8 cellular contexts compared by ENCODE assay signal in the genomic region with DNA sequence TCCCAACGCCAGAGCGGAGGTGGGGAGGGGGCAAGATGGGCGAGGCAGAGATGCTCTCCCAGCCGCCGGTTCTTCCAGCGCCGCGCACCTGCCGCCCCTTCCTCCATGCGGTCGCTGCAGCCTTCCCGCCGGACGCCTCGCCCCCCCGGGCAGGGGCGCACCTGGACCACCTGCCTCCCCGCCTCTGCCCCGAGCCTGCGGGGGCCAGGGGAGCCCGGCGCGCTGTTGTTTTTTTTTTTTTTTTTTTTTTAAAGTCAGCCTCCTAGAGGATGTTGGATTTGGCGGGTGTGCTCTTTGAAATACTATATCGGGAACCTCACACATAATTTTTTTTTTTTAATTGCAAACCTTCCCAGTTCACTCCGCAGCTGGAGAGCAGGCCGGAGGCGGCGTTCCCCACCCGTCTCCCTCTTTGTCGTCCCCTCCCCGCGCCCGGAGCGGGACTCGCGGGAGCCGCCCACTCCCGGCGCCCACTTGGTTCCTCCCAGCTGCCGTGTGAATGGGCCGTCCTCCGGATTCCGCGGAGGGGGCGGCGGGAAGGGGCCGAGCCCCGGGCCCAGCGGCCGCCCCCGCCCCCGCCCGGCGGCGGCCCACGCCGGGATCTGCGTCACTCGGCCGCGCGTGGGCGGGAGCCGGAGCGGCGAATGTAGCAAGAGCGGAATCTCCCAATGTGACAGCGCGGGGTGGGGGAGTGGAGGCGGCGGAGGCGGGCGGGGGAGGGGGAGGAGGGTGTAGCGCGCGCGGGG. TPM values are rescaled to one million over a fixed set of nuclear protein-coding genes. Genes with fewer than 3 reads are reported as not detected.
DNase-seq lines count a peak whose midpoint lies in the region; ATAC-seq and TF ChIP-seq lines count a peak whose summit lies in the region.

No MANE protein-coding gene starts in this region.

- H3K4me1 ChIP-seq in mucosa of descending colon (ENCODE audit: low read depth): peaks cover 21% of the 10 kb centered on the region

- no peak for TF ChIP-seq CTCF in mucosa of descending colon (IDR thresholded peaks at IDR 0.05)

- DNase-seq in COLO668 (lab: John Stamatoyannopoulos, UW; ENCODE audit: unreplicated experiment): peak; percentile 95
- DNase-seq in HS-5 (ENCODE audit: low read depth): peak; percentile 31
- peak; percentile 57 for DNase-seq in NOMO-1 treated with DMSO at 0.1 percent for 48 hours (lab: John Stamatoyannopoulos, UW; ENCODE audit: unreplicated experiment)
- DNase-seq in activated CD8-positive, alpha-beta memory T cell treated with anti-CD3 and anti-CD28 coated beads, Interleukin-2, amount 50 U/mL, for 48 hours: peak; percentile 93
- DNase-seq in epidermal melanocyte (ENCODE audit: insufficient read length, low spot score): peak; percentile 64
- peak; percentile 86 to 92 (median 90) for DNase-seq in mucosa of descending colon
- peak; percentile 79 to 81 for DNase-seq in stimulated activated CD8-positive, alpha-beta memory T cell treated with anti-CD3 and anti-CD28 coated beads, Interleukin-2, amount 100 ng/mL, for 48 hours (ENCODE audit: low read depth in 2 of 2)

- no peaks in the 10 kb centered on the region for H3K9me3 ChIP-seq in mucosa of descending colon

- intact Hi-C loops in mucosa of descending colon (cut with DNase I, micrococcal nuclease): loop anchor here in 1 of 2 donors (10.0 kb wide), 1 partner anchor 114 kb away; a partner anchor contains a TSS

- peak overlapping the region; percentile 77 for H3K4me3 ChIP-seq in mucosa of descending colon

- ATAC-seq in GM19467 (IDR thresholded peaks at IDR 0.05; ENCODE audit: unreplicated experiment): peak; percentile 70
- ATAC-seq in mucosa of descending colon: peak; percentile 87

- H3K36me3 ChIP-seq in mucosa of descending colon (ENCODE audit: low read depth): no peaks in the 10 kb centered on the region

RNA-seq across cellular contexts. Expression of a gene that starts 0.4 kb away (rescaled TPM):
- total RNA-seq in mucosa of descending colon: 10 to 100 TPM; 23.4 to 55.0 (median 28.9) TPM

Comparison
In these comparisons a context has a peak if more than half of its experiments do, and no peak if none do; other contexts are left out.
1. Peak in every context shown above with its lines: DNase-seq, ATAC-seq and H3K4me3 ChIP-seq.
2. DNase-seq: peak in every context shown above with its lines; median percentile 95 in COLO668; 93 in activated CD8-positive, alpha-beta memory T cell treated with anti-CD3 and anti-CD28 coated beads, Interleukin-2, amount 50 U/mL, for 48 hours; 90 in mucosa of descending colon; 80 in stimulated activated CD8-positive, alpha-beta memory T cell treated with anti-CD3 and anti-CD28 coated beads, Interleukin-2, amount 100 ng/mL, for 48 hours; 64 in epidermal melanocyte; 57 in NOMO-1 treated with DMSO at 0.1 percent for 48 hours; 31 in HS-5.